8 cellular contexts compared by ENCODE assay signal in the genomic region with DNA sequence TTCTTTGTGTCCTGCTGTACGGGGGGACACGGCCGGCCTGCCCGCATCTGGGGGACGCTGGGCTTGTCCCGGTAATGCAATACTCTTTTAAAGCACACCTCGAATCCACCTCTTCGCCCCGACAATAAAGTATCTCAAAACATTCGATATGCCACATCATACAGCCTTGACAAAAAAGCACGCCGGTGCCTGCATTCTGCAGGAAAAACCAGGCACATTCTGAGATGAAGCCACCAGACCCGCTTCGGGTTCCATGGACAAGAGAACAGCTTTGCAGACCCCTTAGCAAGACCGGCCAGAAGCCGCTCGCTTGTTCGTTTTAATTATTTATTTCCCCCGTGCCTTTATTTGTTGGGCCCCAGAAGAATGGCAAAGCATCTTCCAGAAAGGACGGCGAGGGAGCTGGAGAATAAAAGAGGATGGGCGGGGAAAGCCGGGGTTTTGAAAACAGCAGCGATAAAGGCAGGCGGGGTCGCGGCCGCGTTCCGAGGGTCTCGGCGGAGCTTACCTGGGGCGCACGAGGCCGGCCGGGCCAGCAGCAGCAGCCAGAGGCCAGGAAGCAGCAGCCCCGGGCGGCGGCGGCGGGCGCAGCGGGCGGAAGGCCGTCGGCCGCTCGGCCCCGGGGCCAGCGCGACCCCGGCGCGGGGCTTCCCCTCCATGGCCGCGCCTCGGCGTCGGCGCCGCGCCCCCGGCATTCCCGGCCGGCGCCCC. TPM values are rescaled to one million over a fixed set of nuclear protein-coding genes. Genes with fewer than 3 reads are reported as not detected.
DNase-seq lines count a peak whose midpoint lies in the region; ATAC-seq, FAIRE-seq and TF ChIP-seq lines count a peak whose summit lies in the region.

No MANE protein-coding gene starts in this region.

- H3K4me3 ChIP-seq in A673 (ENCODE audit: low read depth, low read length, poor library complexity, severe bottlenecking) (peak overlapping the region; percentile 56), epithelial cell of esophagus (ENCODE audit: low read length) (peak overlapping the region; percentile 52), osteoblast (ENCODE audit: insufficient read depth, low read length) (peak overlapping the region; percentile 75)

- H2AFZ ChIP-seq in osteoblast (ENCODE audit: low read length): peak overlapping the region; percentile 86

- intact Hi-C loops in A673 (cut with micrococcal nuclease; ENCODE audit: unreplicated experiment): no loop called here

- H3K27ac ChIP-seq in A673 (ENCODE audit: low read depth, low read length, poor library complexity, severe bottlenecking) (no peak overlapping the region), osteoblast (ENCODE audit: low read depth, low read length) (no peak overlapping the region)

- TF ChIP-seq CTCF in A673 (conservative IDR thresholded peaks at IDR 0.05; ENCODE audit: low read depth, low read length): no peak
- TF ChIP-seq CTCF in epithelial cell of esophagus (IDR thresholded peaks at IDR 0.05; ENCODE audit: insufficient read depth, low read depth, low read length, missing control alignments): no peak
- no peak for TF ChIP-seq CTCF in osteoblast (IDR thresholded peaks at IDR 0.05; ENCODE audit: extremely low read depth, low read depth, low read length)

- H3K27me3 ChIP-seq in A673 (replicated peaks; ENCODE audit: insufficient read depth, low read depth, low read length, poor library complexity) (peaks cover 28% of the 10 kb centered on the region), osteoblast (ENCODE audit: insufficient read depth, low read length) (no peaks in the 10 kb centered on the region)

- TF ChIP-seq POLR2A in GM12891 (IDR thresholded peaks at IDR 0.05; ENCODE audit: low read depth, low read length): no peak
- TF ChIP-seq POLR2A in GM12892 (IDR thresholded peaks at IDR 0.05; ENCODE audit: low read depth, low read length): no peak

- ATAC-seq in GM18517 (IDR thresholded peaks at IDR 0.05; ENCODE audit: unreplicated experiment): peak; percentile 28
- peak; percentile 29 for ATAC-seq in HG03066 (IDR thresholded peaks at IDR 0.05; ENCODE audit: low read depth, unreplicated experiment)

- H3K9me3 ChIP-seq in A673 (ENCODE audit: low read depth, low read length, poor library complexity, severe bottlenecking) (no peaks in the 10 kb centered on the region), osteoblast (ENCODE audit: low read depth, low read length) (no peaks in the 10 kb centered on the region)

- peaks cover 20% of the 10 kb centered on the region for H4K20me1 ChIP-seq in osteoblast (ENCODE audit: insufficient read depth, low read length)

- peak overlapping the region; percentile 89 for H3K4me2 ChIP-seq in osteoblast (ENCODE audit: insufficient read depth, low read length)

- POLR2A ChIA-PET in A673 (lab: Charles Lee; ENCODE audit: low non-redundant PET): no interaction called here

- FAIRE-seq in GM12891 (lab: Jason Lieb, UNC) (no peak), GM12892 (lab: Jason Lieb, UNC) (no peak)

- H3K36me3 ChIP-seq in A673 (ENCODE audit: insufficient read depth, low read length, poor library complexity, severe bottlenecking): no peaks in the 10 kb centered on the region
- H3K36me3 ChIP-seq in osteoblast (ENCODE audit: insufficient read depth, low read length): no peaks in the 10 kb centered on the region

- DNase-seq in A673 (ENCODE audit: low spot score) (peak; percentile 14), SK-N-DZ (ENCODE audit: low spot score) (peak; percentile 38), epithelial cell of esophagus (ENCODE audit: low read depth) (no peak), osteoblast (ENCODE audit: insufficient read length, low spot score, missing footprints) (no peak), GM12891 (ENCODE audit: insufficient read length, low spot score) (no peak), GM12892 (ENCODE audit: insufficient read length) (no peak)

- CTCF ChIA-PET in A673 (lab: Charles Lee): no interaction called here

- H3K79me2 ChIP-seq in osteoblast (ENCODE audit: insufficient read depth, low read length): peaks cover 17% of the 10 kb centered on the region

- H3K4me1 ChIP-seq in A673 (ENCODE audit: insufficient read depth, low read length, poor library complexity, severe bottlenecking) (peaks cover 13% of the 10 kb centered on the region), osteoblast (ENCODE audit: insufficient read depth, low read length) (peaks cover 9% of the 10 kb centered on the region)

- no TSS peak for BruUV-seq in A673 (replicated peaks; lab: Mats Ljungman, UMichigan)

TF ChIP-seq in GM12891, 5 proteins besides CTCF, POLR2A, EP300 and RAD21:
- TF ChIP-seq PAX5 (IDR thresholded peaks at IDR 0.05; ENCODE audit: insufficient read depth, low read length, severe bottlenecking): no peak
- TF ChIP-seq SPI1 (IDR thresholded peaks at IDR 0.05; ENCODE audit: low read depth, low read length): no peak
- no peak for TF ChIP-seq POLR2AphosphoS5 (IDR thresholded peaks at IDR 0.05; ENCODE audit: low read depth, low read length)
- no peak for TF ChIP-seq POU2F2 (IDR thresholded peaks at IDR 0.05; ENCODE audit: low read depth, low read length)
- TF ChIP-seq TAF1 (IDR thresholded peaks at IDR 0.05; ENCODE audit: low read depth, low read length): no peak

RNA-seq across cellular contexts. Expression of a gene that starts 0.5 kb away (rescaled TPM):
- total RNA-seq in A673 (2021) (2.5 and 4.2 TPM in 2 replicates), osteoblast (2.9 and 3.3 TPM in 2 replicates)
- polyA plus RNA-seq in SK-N-DZ (2014; cell fraction: cytosol; rRNA removed): 7.9 and 10.3 TPM in 2 replicates
- 5.9 and 9.0 TPM in 2 replicates for polyA plus RNA-seq in SK-N-DZ (2014; cell fraction: nucleus; rRNA removed)
- 0.23 TPM for polyA plus RNA-seq in GM12891 (2012; ENCODE audit: low read depth, missing spikeins)
- polyA plus RNA-seq in GM12892 (2012; ENCODE audit: missing spikeins): 0.15 TPM

RNA-seq across cellular contexts. Expression of a gene that starts 55.1 kb away (rescaled TPM):
- total RNA-seq in A673 (2021) (35.3 and 36.5 TPM in 2 replicates), osteoblast (17.1 and 17.4 TPM in 2 replicates)
- 16.7 and 21.1 TPM in 2 replicates for polyA plus RNA-seq in SK-N-DZ (2014; cell fraction: cytosol; rRNA removed)
- polyA plus RNA-seq in SK-N-DZ (2014; cell fraction: nucleus; rRNA removed): 6.6 and 11.7 TPM in 2 replicates
- polyA plus RNA-seq in GM12891 (2012; ENCODE audit: low read depth, missing spikeins): 3.1 TPM
- polyA plus RNA-seq in GM12892 (2012; ENCODE audit: missing spikeins): 14.2 TPM

Comparison
In these comparisons a context has a peak if more than half of its experiments do, and no peak if none do; other contexts are left out.
1. DNase-seq: peak in A673 (single experiment) and SK-N-DZ (single experiment); none in epithelial cell of esophagus (single experiment), osteoblast (single experiment), GM12891 (single experiment) and GM12892 (single experiment).
2. Peak in every context shown above with its lines, with median percentiles within 50 percentile points of each other: H3K4me3 ChIP-seq.